8 cellular contexts compared by ENCODE assay signal in genomic region chr20:3156811-3157619, GRCh38.
A peak's percentile ranks its signal among the peaks of the same experiment; 100 is the strongest.
DNase-seq lines count a peak whose midpoint lies in the region; ATAC-seq and FAIRE-seq lines count a peak whose summit lies in the region.

No MANE protein-coding gene starts in this region.

- no peaks in the 10 kb centered on the region for H3K27me3 Mint-ChIP-seq in T-helper 1 cell treated with Interleukin-12 subunit alpha and Interleukin-12 subunit beta and Interleukin-4 antibody, amounts not matched to agents 30 μg/mL and 1 μg/mL, for 36 hours (ENCODE audit: low read depth)
- no peaks in the 10 kb centered on the region for H3K27me3 Mint-ChIP-seq in memory B cell

- peak; percentile 81 for FAIRE-seq in GM18507 (lab: Jason Lieb, UNC)

- peak overlapping the region; percentile 86 for H3K27ac Mint-ChIP-seq in T-helper 1 cell treated with Interleukin-12 subunit alpha and Interleukin-12 subunit beta and Interleukin-4 antibody, amounts not matched to agents 30 μg/mL and 1 μg/mL, for 36 hours
- H3K27ac Mint-ChIP-seq in memory B cell, result peak overlapping the region; percentile 96

- DNase-seq in GM18507 (ENCODE audit: extremely low spot score, insufficient read length, low read depth) (no peak), memory B cell (ENCODE audit: low spot score in 2 of 2) (no peak), GM19240 (ENCODE audit: insufficient read length, low spot score) (no peak), substantia nigra (lab: John Stamatoyannopoulos, UW) (no peak)
- no peak for DNase-seq in stimulated activated CD4-positive, alpha-beta T cell treated with anti-CD3 and anti-CD28 coated beads, Interleukin-2, amount 100 ng/mL, for 24 hours
- DNase-seq in stimulated activated CD4-positive, alpha-beta T cell treated with anti-CD3 and anti-CD28 coated beads, Interleukin-4, amount 100 ng/mL, for 4 hours, result no peak

- peaks cover 46% of the 10 kb centered on the region for H3K4me1 Mint-ChIP-seq in T-helper 1 cell treated with Interleukin-12 subunit alpha and Interleukin-12 subunit beta and Interleukin-4 antibody, amounts not matched to agents 30 μg/mL and 1 μg/mL, for 36 hours (ENCODE audit: low read depth)
- H3K4me1 Mint-ChIP-seq in memory B cell, result peaks cover 49% of the 10 kb centered on the region

- peaks cover 17% of the 10 kb centered on the region for H3K36me3 Mint-ChIP-seq in T-helper 1 cell treated with Interleukin-12 subunit alpha and Interleukin-12 subunit beta and Interleukin-4 antibody, amounts not matched to agents 30 μg/mL and 1 μg/mL, for 36 hours (ENCODE audit: low read depth)
- peaks cover 6% of the 10 kb centered on the region for H3K36me3 Mint-ChIP-seq in memory B cell

- H3K4me3 Mint-ChIP-seq in T-helper 1 cell treated with Interleukin-12 subunit alpha and Interleukin-12 subunit beta and Interleukin-4 antibody, amounts not matched to agents 30 μg/mL and 1 μg/mL, for 36 hours, result peak overlapping the region; percentile 79
- H3K4me3 Mint-ChIP-seq in memory B cell, result peak overlapping the region; percentile 67

- H3K9me3 Mint-ChIP-seq in T-helper 1 cell treated with Interleukin-12 subunit alpha and Interleukin-12 subunit beta and Interleukin-4 antibody, amounts not matched to agents 30 μg/mL and 1 μg/mL, for 36 hours, result no peaks in the 10 kb centered on the region
- H3K9me3 Mint-ChIP-seq in memory B cell, result no peaks in the 10 kb centered on the region

- ATAC-seq in HG02588 (IDR thresholded peaks at IDR 0.05; ENCODE audit: unreplicated experiment), result peak; percentile 43
- peak; percentile 59 for ATAC-seq in memory B cell (ENCODE audit: low read depth)

- H3K27ac ChIP-seq in substantia nigra (ENCODE audit: low read depth, low read length, poor library complexity, severe bottlenecking), result no peak overlapping the region
